9 cellular contexts compared by ENCODE assay signal in genomic region chr17:48106802-48107136, GRCh38. TPM values are rescaled to one million over a fixed set of nuclear protein-coding genes. Genes with fewer than 3 reads are reported as not detected.
A peak's percentile ranks its signal among the peaks of the same experiment; 100 is the strongest.
DNase-seq lines count a peak whose midpoint lies in the region; ATAC-seq, FAIRE-seq and TF ChIP-seq lines count a peak whose summit lies in the region.
"Had no signal": no experiment of that assay in that cellular context is flagged by ENCODE, and none has a peak within 500 bp of the region (broad histone marks: within the 10 kb centered on the region; RNA-seq: fewer than 3 reads in every experiment).

No MANE protein-coding gene starts in this region.

- no peaks in the 10 kb centered on the region for H3K27me3 Mint-ChIP-seq in activated T-cell treated with anti-CD3 and anti-CD28 coated beads, Interleukin-2, amount 50 U/mL, for 72 hours (ENCODE audit: low read depth)
- no peaks in the 10 kb centered on the region for H3K27me3 Mint-ChIP-seq in type B pancreatic cell

- peak overlapping the region; percentile 94 for H3K4me2 ChIP-seq in K562 (ENCODE audit: insufficient read depth, low read length)

- no peaks in the 10 kb centered on the region for H4K20me1 ChIP-seq in K562 (replicated peaks; ENCODE audit: control insufficient read depth, insufficient read depth, low read length)

- H3K36me3 ChIP-seq in K562 (ENCODE audit: control insufficient read depth, insufficient read depth, low read length) = peaks cover 6% of the 10 kb centered on the region; the same call in 1 of the 3 replicates
- no peaks in the 10 kb centered on the region for H3K36me3 ChIP-seq in lung (ENCODE audit: control insufficient read depth in 2 of 2, insufficient read depth in 2 of 2, low read length in 2 of 2)

- H3K4me1 ChIP-seq in K562 (replicated peaks in 1 of 2; ENCODE audit: control insufficient read depth in 2 of 2, insufficient read depth in 2 of 2, low read length in 2 of 2) (peaks cover 0 to 18% of the 10 kb centered on the region in 2 experiments; a peak in 3 of 5 replicates), lung (ENCODE audit: control insufficient read depth in 2 of 2, insufficient read depth in 2 of 2, low read length in 2 of 2) (peaks cover 1 to 5% of the 10 kb centered on the region in 2 donors)

- H3K4me3 ChIP-seq in K562 (peak overlapping the region; percentile 68), lung (peak overlapping the region; percentile 81)

- no peak for TF ChIP-seq CTCF in K562 (IDR thresholded peaks at IDR 0.05 in 2 of 3, conservative IDR thresholded peaks at IDR 0.05 in 1 of 3; ENCODE audit: insufficient read depth in 2 of 3, low read depth in 1 of 3, low read length in 3 of 3)
- TF ChIP-seq CTCF in lung (IDR thresholded peaks at IDR 0.05; ENCODE audit: control extremely low read depth, extremely low read depth) = no peak
- no peak for TF ChIP-seq CTCF in type B pancreatic cell (conservative IDR thresholded peaks at IDR 0.05)

- peaks cover 7 to 10% of the 10 kb centered on the region in 2 donors for H3K36me3 Mint-ChIP-seq in activated T-cell treated with anti-CD3 and anti-CD28 coated beads, Interleukin-2, amount 50 U/mL, for 72 hours (ENCODE audit: insufficient read depth in 2 of 2)
- H3K36me3 Mint-ChIP-seq in type B pancreatic cell = peaks cover 4% of the 10 kb centered on the region

- no peak for TF ChIP-seq POLR2A in K562 (conservative IDR thresholded peaks at IDR 0.05)

- FAIRE-seq in K562 (lab: Jason Lieb, UNC) = no peak
- FAIRE-seq: colon had no signal

- TF ChIP-seq EP300 in K562 (IDR thresholded peaks at IDR 0.05; ENCODE audit: low read length) = no peak

- H3K9ac ChIP-seq in K562 (ENCODE audit: insufficient read depth in 1 of 2, low read depth in 2 of 2, low read length in 2 of 2) = peak overlapping the region; percentile 85 to 94; a peak in 3 of 4 replicates

- POLR2A ChIA-PET in K562 (lab: Yijun Ruan, JAX) = interaction anchor here (0.8 to 2.5 kb wide), 7 partner anchors 11 to 80 kb away, joined by 3 to 19 read pairs (median 4); no protein-coding TSS in a partner anchor

- no TSS peak for BruUV-seq in K562 (replicated peaks; lab: Mats Ljungman, UMichigan)

- no peaks in the 10 kb centered on the region for H3K9me1 ChIP-seq in K562 (ENCODE audit: control insufficient read depth, insufficient read depth, low read length)

- H3K4me3 Mint-ChIP-seq in activated T-cell treated with anti-CD3 and anti-CD28 coated beads, Interleukin-2, amount 50 U/mL, for 72 hours = peak overlapping the region; percentile 98 to 99
- peak overlapping the region; percentile 91 for H3K4me3 Mint-ChIP-seq in type B pancreatic cell

- 21% methylated on average over 13 of the region's 13 CpGs for WGBS in K562 (ENCODE audit: insufficient coverage, low coverage, missing lambda C conversion rate)
- 45 to 56% methylated on average over 13 of the region's 13 CpGs for WGBS in lung, 2 donors

- no peak for ATAC-seq in activated T-cell treated with anti-CD3 and anti-CD28 coated beads, Interleukin-2, amount 50 U/mL, for 72 hours (replicated peaks in 1 of 2)
- no peak for ATAC-seq in K562
- ATAC-seq in lung (ENCODE audit: insufficient read depth, low FRiP score) = no peak
- ATAC-seq in HG03097 (IDR thresholded peaks at IDR 0.05; ENCODE audit: low FRiP score, unreplicated experiment) = no peak
- ATAC-seq in GM18909 (IDR thresholded peaks at IDR 0.05; ENCODE audit: poor library complexity, unreplicated experiment) = no peak

- no peak for DNase-seq in activated T-cell treated with anti-CD3 and anti-CD28 coated beads, Interleukin-2, amount 50 U/mL, for 72 hours
- no peak for DNase-seq in activated T-cell treated with anti-CD3 and anti-CD28 coated beads, Interleukin-2, amount 50 U/mL, for 1 hour
- DNase-seq in K562 (ENCODE audit: extremely low read depth in 1 of 4, low spot score in 3 of 4) = no peak
- DNase-seq in lung (ENCODE audit: low spot score) = no peak
- no peak for DNase-seq in type B pancreatic cell (ENCODE audit: extremely low spot score, unreplicated experiment)
- no peak for DNase-seq in EL

- intact Hi-C loops in K562 (cut with micrococcal nuclease) = no loop called here

- CTCF ChIA-PET in K562 (lab: Yijun Ruan, JAX; ENCODE audit: low intra/inter-chr PET ratio) = no interaction called here

- peak overlapping the region; percentile 82 for H2AFZ ChIP-seq in K562 (ENCODE audit: low read depth, low read length)

- no peak for TF ChIP-seq RAD21 in K562 (CRISPR knock-in tag; conservative IDR thresholded peaks at IDR 0.05 in 1 of 2, IDR thresholded peaks at IDR 0.05 in 1 of 2)

- H3K79me2 ChIP-seq in K562 (ENCODE audit: control insufficient read depth, insufficient read depth, low read length) = peaks cover 31% of the 10 kb centered on the region

- peak overlapping the region; percentile 76 for H3K27ac ChIP-seq in K562 (ENCODE audit: extremely low read depth, low read depth, low read length)
- H3K27ac ChIP-seq in lung (ENCODE audit: low read depth in 1 of 2, low read length in 1 of 2) = peak overlapping the region; percentile 98

- H3K4me1 Mint-ChIP-seq in activated T-cell treated with anti-CD3 and anti-CD28 coated beads, Interleukin-2, amount 50 U/mL, for 72 hours (ENCODE audit: low read depth) = peaks cover 72% of the 10 kb centered on the region
- peaks cover 26% of the 10 kb centered on the region for H3K4me1 Mint-ChIP-seq in type B pancreatic cell (ENCODE audit: unreplicated experiment)

- in situ Hi-C loops in K562 (cut with MboI) = no loop called here

- peak overlapping the region; percentile 99 for H3K27ac Mint-ChIP-seq in activated T-cell treated with anti-CD3 and anti-CD28 coated beads, Interleukin-2, amount 50 U/mL, for 72 hours
- peak overlapping the region; percentile 82 for H3K27ac Mint-ChIP-seq in type B pancreatic cell

- H3K27me3 ChIP-seq in K562 (ENCODE audit: control insufficient read depth in 2 of 2, insufficient read depth in 2 of 2, low read length in 2 of 2) (no peaks in the 10 kb centered on the region), lung (ENCODE audit: control insufficient read depth, insufficient read depth) (no peaks in the 10 kb centered on the region)

- H3K9me3 ChIP-seq in K562 (replicated peaks; ENCODE audit: control insufficient read depth, insufficient read depth, low read depth, low read length) = 0 out of 2 replicates have a peak, but pooled peaks cover 3% of the 10 kb centered on the region
- H3K9me3 ChIP-seq in lung (ENCODE audit: control insufficient read depth in 2 of 2, insufficient read depth in 1 of 2, low read length in 1 of 2) = no peaks in the 10 kb centered on the region

- H3K9me3 Mint-ChIP-seq in activated T-cell treated with anti-CD3 and anti-CD28 coated beads, Interleukin-2, amount 50 U/mL, for 72 hours = peaks cover 4 to 5% of the 10 kb centered on the region in 2 donors
- H3K9me3 Mint-ChIP-seq in type B pancreatic cell = no peaks in the 10 kb centered on the region

RNA-seq across cellular contexts. Expression of gene SNX11, which starts 0.8 kb away (rescaled TPM):
- total RNA-seq in activated T-cell treated with anti-CD3 and anti-CD28 coated beads, Interleukin-2, amount 50 U/mL, for 72 hours = 10 to 100 TPM; 30.5 to 30.6 TPM
- total RNA-seq in K562 (2011; cell fraction: chromatin; rRNA removed; ENCODE audit: low replicate concordance) = 48.4 and 61.2 TPM in 2 replicates
- total RNA-seq in K562 (2011; cell fraction: nucleolus; rRNA removed) = 27.6 and 39.2 TPM in 2 replicates
- total RNA-seq in K562 (2011; cell fraction: nucleoplasm; rRNA removed) = 37.8 and 55.3 TPM in 2 replicates
- total RNA-seq in K562 (2014; rRNA removed) (13.1 and 15.8 TPM in 2 replicates), K562 (2014; rRNA removed; fragmentation: Illumina TruSeq; extraction: Trizol) (16.6 and 16.8 TPM in 2 replicates), K562 (2015; rRNA removed; fragmentation: Illumina TruSeq; extraction: Trizol) (12.3 and 12.4 TPM in 2 replicates), K562 (2021) (18.0 and 18.4 TPM in 2 replicates), lung (10 to 100 TPM; 11.4 to 24.8 TPM), type B pancreatic cell (ENCODE audit: low replicate concordance) (16.2 and 19.1 TPM in 2 replicates)
- polyA plus RNA-seq in K562 (2011; rRNA removed) (22.1 and 23.3 TPM in 2 replicates), K562 (2014; fragmentation: Illumina TruSeq; extraction: Trizol) (14.9 and 16.5 TPM in 2 replicates), K562 (2014; fragmentation: Nextera tagmentation; extraction: Ambion mirVana) (10 to 100 TPM; 20.8 to 24.0 TPM), K562 (2014; rRNA removed) (15.4 and 19.2 TPM in 2 replicates), lung (10 to 100 TPM; 13.5 to 31.0 TPM)
- 16.6 and 20.8 TPM in 2 replicates for polyA plus RNA-seq in K562 (2011; cell fraction: cytosol; rRNA removed)
- polyA plus RNA-seq in K562 (2011; cell fraction: nucleus; rRNA removed) = 24.5 and 25.0 TPM in 2 replicates
- 15.0 and 16.6 TPM in 2 replicates for polyA plus RNA-seq in K562 (2012)
- polyA minus RNA-seq in K562 (2011; rRNA and poly(A)+ RNA removed) = 16.3 and 19.5 TPM in 2 replicates
- polyA minus RNA-seq in K562 (2011; cell fraction: cytosol; rRNA and poly(A)+ RNA removed) = 8.2 and 9.5 TPM in 2 replicates
- 6.7 and 8.6 TPM in 2 replicates for polyA minus RNA-seq in K562 (2011; cell fraction: nucleus; rRNA and poly(A)+ RNA removed)

RNA-seq across cellular contexts. Expression of gene CBX1, which starts 5.5 kb away (rescaled TPM):
- total RNA-seq in activated T-cell treated with anti-CD3 and anti-CD28 coated beads, Interleukin-2, amount 50 U/mL, for 72 hours = 10 to 100 TPM; 47.0 to 62.3 TPM
- 5.2 and 13.9 TPM in 2 replicates for total RNA-seq in K562 (2011; cell fraction: chromatin; rRNA removed; ENCODE audit: low replicate concordance)
- 3.7 and 5.7 TPM in 2 replicates for total RNA-seq in K562 (2011; cell fraction: nucleolus; rRNA removed)
- total RNA-seq in K562 (2011; cell fraction: nucleoplasm; rRNA removed) = 11.4 and 14.1 TPM in 2 replicates
- total RNA-seq in K562 (2014; rRNA removed) (44.0 and 48.2 TPM in 2 replicates), K562 (2014; rRNA removed; fragmentation: Illumina TruSeq; extraction: Trizol) (64.4 and 75.3 TPM in 2 replicates), K562 (2015; rRNA removed; fragmentation: Illumina TruSeq; extraction: Trizol) (70.4 and 76.2 TPM in 2 replicates), K562 (2021) (44.6 and 52.7 TPM in 2 replicates), lung (10 to 100 TPM; 28.2 to 43.2 TPM), type B pancreatic cell (ENCODE audit: low replicate concordance) (72.8 and 154 TPM in 2 replicates)
- polyA plus RNA-seq in K562 (2011; rRNA removed) (31.9 and 45.0 TPM in 2 replicates), K562 (2014; fragmentation: Illumina TruSeq; extraction: Trizol) (73.0 and 95.7 TPM in 2 replicates), K562 (2014; fragmentation: Nextera tagmentation; extraction: Ambion mirVana) (10 to 100 TPM; 10.6 to 13.5 TPM), K562 (2014; rRNA removed) (48.7 and 53.3 TPM in 2 replicates), lung (10 to 100 TPM; 17.6 to 29.7 TPM)
- polyA plus RNA-seq in K562 (2011; cell fraction: cytosol; rRNA removed) = 10.1 and 18.3 TPM in 2 replicates
- polyA plus RNA-seq in K562 (2011; cell fraction: nucleus; rRNA removed) = 7.4 and 12.0 TPM in 2 replicates
- 50.1 and 87.7 TPM in 2 replicates for polyA plus RNA-seq in K562 (2012)
- 27.9 and 31.5 TPM in 2 replicates for polyA minus RNA-seq in K562 (2011; rRNA and poly(A)+ RNA removed)
- polyA minus RNA-seq in K562 (2011; cell fraction: cytosol; rRNA and poly(A)+ RNA removed) = 15.0 and 16.3 TPM in 2 replicates
- polyA minus RNA-seq in K562 (2011; cell fraction: nucleus; rRNA and poly(A)+ RNA removed) = 2.3 and 7.2 TPM in 2 replicates

RNA-seq across cellular contexts. Expression of gene NFE2L1, which starts 58.6 kb away (rescaled TPM):
- total RNA-seq in activated T-cell treated with anti-CD3 and anti-CD28 coated beads, Interleukin-2, amount 50 U/mL, for 72 hours = 100 to 1,000 TPM; 214 to 237 TPM
- total RNA-seq in K562 (2011; cell fraction: chromatin; rRNA removed; ENCODE audit: low replicate concordance) = 97.0 and 141 TPM in 2 replicates
- total RNA-seq in K562 (2011; cell fraction: nucleolus; rRNA removed) = 104 and 118 TPM in 2 replicates
- total RNA-seq in K562 (2011; cell fraction: nucleoplasm; rRNA removed) = 88.2 and 97.7 TPM in 2 replicates
- 18.6 and 22.0 TPM in 2 replicates for total RNA-seq in K562 (2014; rRNA removed)
- total RNA-seq in K562 (2014; rRNA removed; fragmentation: Illumina TruSeq; extraction: Trizol) = 38.7 and 57.0 TPM in 2 replicates
- total RNA-seq in K562 (2015; rRNA removed; fragmentation: Illumina TruSeq; extraction: Trizol) = 39.7 and 40.5 TPM in 2 replicates
- 61.4 and 67.7 TPM in 2 replicates for total RNA-seq in K562 (2021)
- polyA plus RNA-seq in K562 (2011; rRNA removed) = 57.2 and 59.8 TPM in 2 replicates
- polyA plus RNA-seq in K562 (2011; cell fraction: cytosol; rRNA removed) = 41.0 and 52.4 TPM in 2 replicates
- polyA plus RNA-seq in K562 (2011; cell fraction: nucleus; rRNA removed) = 34.1 and 41.0 TPM in 2 replicates
- 109 and 147 TPM in 2 replicates for polyA plus RNA-seq in K562 (2012)
- polyA plus RNA-seq in K562 (2014; fragmentation: Illumina TruSeq; extraction: Trizol) = 68.1 and 68.6 TPM in 2 replicates
- polyA plus RNA-seq in K562 (2014; fragmentation: Nextera tagmentation; extraction: Ambion mirVana) = 1 to 10 TPM; 2.0 to 2.8 TPM
- polyA plus RNA-seq in K562 (2014; rRNA removed) = 40.7 and 41.4 TPM in 2 replicates
- 79.5 and 101 TPM in 2 replicates for polyA minus RNA-seq in K562 (2011; rRNA and poly(A)+ RNA removed)
- polyA minus RNA-seq in K562 (2011; cell fraction: cytosol; rRNA and poly(A)+ RNA removed) = 31.0 and 35.6 TPM in 2 replicates
- 12.5 and 16.4 TPM in 2 replicates for polyA minus RNA-seq in K562 (2011; cell fraction: nucleus; rRNA and poly(A)+ RNA removed)
- total RNA-seq in lung = 100 to 1,000 TPM in 1 of 2 donors, 10 to 100 TPM in 1; 75.7 to 135 TPM
- 10 to 100 TPM; 68.8 to 98.4 TPM for polyA plus RNA-seq in lung
- 99.1 and 111 TPM in 2 replicates for total RNA-seq in type B pancreatic cell (ENCODE audit: low replicate concordance)
